1 cellular context compared by ENCODE assay signal in genomic region chr12:112555621-112556233, GRCh38.
TF ChIP-seq lines count a peak whose summit lies in the region.

No MANE protein-coding gene starts in this region.

TF ChIP-seq in K562, 482 proteins besides CTCF, POLR2A, EP300 and RAD21 (continued from another document and continues in another):
- TF ChIP-seq FOXO4 (CRISPR knock-in tag; IDR thresholded peaks at IDR 0.05) = no peak
- TF ChIP-seq ZNF280B (CRISPR knock-in tag; IDR thresholded peaks at IDR 0.05) = no peak
- 0 out of 2 replicates have a peak, but pooled peaks have one; percentile 22 for TF ChIP-seq GABPA (tag; conservative IDR thresholded peaks at IDR 0.05; ENCODE audit: low read depth)
- no peak for TF ChIP-seq ZNF507 (tag; conservative IDR thresholded peaks at IDR 0.05)
- no peak for TF ChIP-seq TRIM28 (IDR thresholded peaks at IDR 0.05)
- no peak for TF ChIP-seq ZC3H8 (IDR thresholded peaks at IDR 0.05)
- no peak for TF ChIP-seq PTTG1 (tag; IDR thresholded peaks at IDR 0.05; ENCODE audit: low read depth)
- TF ChIP-seq ILK (tag; IDR thresholded peaks at IDR 0.05; ENCODE audit: borderline replicate concordance, low read depth) = no peak
- no peak for TF ChIP-seq TAF9B (IDR thresholded peaks at IDR 0.05; ENCODE audit: partially characterized antibody)
- no peak for TF ChIP-seq CHAMP1 (IDR thresholded peaks at IDR 0.05)
- peak; percentile 82 for TF ChIP-seq MAFG (tag; conservative IDR thresholded peaks at IDR 0.05)
- TF ChIP-seq CCAR2 (IDR thresholded peaks at IDR 0.05; ENCODE audit: low read depth, low read length) = no peak
- no peak for TF ChIP-seq SAP30 (IDR thresholded peaks at IDR 0.05; ENCODE audit: borderline replicate concordance, insufficient read depth, low read depth, low read length, poor library complexity, severe bottlenecking)
- no peak for TF ChIP-seq EZH2 (IDR thresholded peaks at IDR 0.05; ENCODE audit: borderline replicate concordance, low read depth, low read length)
- no peak for TF ChIP-seq HDAC6 (IDR thresholded peaks at IDR 0.05; ENCODE audit: low read depth, low read length)
- peak; percentile 52; the same call in 1 of the 2 replicates for TF ChIP-seq ATF3 (IDR thresholded peaks at IDR 0.05)
- no peak for TF ChIP-seq ATF3 (CRISPR knock-in tag; conservative IDR thresholded peaks at IDR 0.05)
- TF ChIP-seq ERF (CRISPR knock-in tag; IDR thresholded peaks at IDR 0.05) = no peak
- TF ChIP-seq HOMEZ (CRISPR knock-in tag; IDR thresholded peaks at IDR 0.05) = no peak
- no peak for TF ChIP-seq ELF4 (CRISPR knock-in tag; IDR thresholded peaks at IDR 0.05)
- TF ChIP-seq NCOA2 (IDR thresholded peaks at IDR 0.05; ENCODE audit: partially characterized antibody in 2 of 2) = no peak
- TF ChIP-seq CHD1 (IDR thresholded peaks at IDR 0.05; ENCODE audit: low read length) = no peak
- TF ChIP-seq E2F6 (IDR thresholded peaks at IDR 0.05; ENCODE audit: borderline replicate concordance in 1 of 2, extremely low read depth in 1 of 2, insufficient read depth in 1 of 2, insufficient read length in 1 of 2, low read depth in 1 of 2, low read length in 1 of 2, poor library complexity in 1 of 2, severe bottlenecking in 1 of 2) = peak in 1 of 2 experiments; percentile 39
- TF ChIP-seq CGGBP1 (CRISPR knock-in tag; IDR thresholded peaks at IDR 0.05) = no peak
- peak; percentile 90 for TF ChIP-seq CREM (IDR thresholded peaks at IDR 0.05; ENCODE audit: low read depth)
- TF ChIP-seq PHB2 (IDR thresholded peaks at IDR 0.05; ENCODE audit: low read depth) = no peak
- TF ChIP-seq ZEB2 (IDR thresholded peaks at IDR 0.05) = no peak
- TF ChIP-seq ZNF668 (CRISPR knock-in tag; IDR thresholded peaks at IDR 0.05) = no peak
- no peak for TF ChIP-seq ZNF717 (CRISPR knock-in tag; IDR thresholded peaks at IDR 0.05)
- no peak for TF ChIP-seq ZC3H11A (IDR thresholded peaks at IDR 0.05; ENCODE audit: low read depth, low read length)
- no peak for TF ChIP-seq MCM5 (IDR thresholded peaks at IDR 0.05; ENCODE audit: low read depth)
- no peak for TF ChIP-seq ZNF175 (CRISPR knock-in tag; IDR thresholded peaks at IDR 0.05; ENCODE audit: low read depth)
- TF ChIP-seq TEAD4 (IDR thresholded peaks at IDR 0.05; ENCODE audit: low read length) = peak; percentile 50; the same call in 1 of the 2 replicates
- no peak for TF ChIP-seq TEAD4 (CRISPR knock-in tag; IDR thresholded peaks at IDR 0.05; ENCODE audit: borderline replicate concordance)
- TF ChIP-seq KAT2B (IDR thresholded peaks at IDR 0.05; ENCODE audit: low read depth, low read length) = no peak
- no peak for TF ChIP-seq ZNF778 (CRISPR knock-in tag; IDR thresholded peaks at IDR 0.05)
- no peak for TF ChIP-seq MLX (CRISPR knock-in tag; conservative IDR thresholded peaks at IDR 0.05)
- TF ChIP-seq HMBOX1 (IDR thresholded peaks at IDR 0.05) = no peak
- TF ChIP-seq ZNF436 (CRISPR knock-in tag; IDR thresholded peaks at IDR 0.05) = no peak
- no peak for TF ChIP-seq MTA1 (IDR thresholded peaks at IDR 0.05; ENCODE audit: borderline replicate concordance)
- TF ChIP-seq GTF2F1 (IDR thresholded peaks at IDR 0.05; ENCODE audit: low read depth, low read length) = no peak
- TF ChIP-seq ZBTB12 (CRISPR knock-in tag; IDR thresholded peaks at IDR 0.05) = peak; percentile 68; the same call in 1 of the 2 replicates
- TF ChIP-seq HOXB6 (CRISPR knock-in tag; IDR thresholded peaks at IDR 0.05; ENCODE audit: borderline replicate concordance) = no peak
- TF ChIP-seq CBFA2T3 (IDR thresholded peaks at IDR 0.05) = peak; percentile 9; the same call in 1 of the 2 replicates
- no peak for TF ChIP-seq RFX5 (IDR thresholded peaks at IDR 0.05; ENCODE audit: low read depth, low read length)
- TF ChIP-seq SMARCA4 (IDR thresholded peaks at IDR 0.05) = 0 out of 2 replicates have a peak, but pooled peaks have one; percentile 19
- no peak for TF ChIP-seq KLF6 (CRISPR knock-in tag; IDR thresholded peaks at IDR 0.05; ENCODE audit: borderline replicate concordance)
- TF ChIP-seq MNT (conservative IDR thresholded peaks at IDR 0.05) = 0 out of 4 replicates have a peak, but pooled peaks of 1 of the 2 experiments have one; percentile 23
- TF ChIP-seq MCM3 (IDR thresholded peaks at IDR 0.05) = no peak
- peak in 1 of 2 experiments; percentile 49; a peak in 2 of 4 replicates for TF ChIP-seq ZNF639 (CRISPR knock-in tag; conservative IDR thresholded peaks at IDR 0.05 in 1 of 2, IDR thresholded peaks at IDR 0.05 in 1 of 2)
